8 cellular contexts compared by ENCODE assay signal in genomic region chr7:45841926-45842717, GRCh38.
DNase-seq lines count a peak whose midpoint lies in the region; ATAC-seq, FAIRE-seq and TF ChIP-seq lines count a peak whose summit lies in the region.
"Not testable (repeated sequence)": the region's sequence is repeated elsewhere in the genome, so short reads cannot be mapped to it uniquely, and the experiment has no call there.

No MANE protein-coding gene starts in this region.

- not testable (repeated sequence) for TF ChIP-seq RAD21 in Ishikawa (IDR thresholded peaks at IDR 0.05; ENCODE audit: low read depth)

- peaks cover 10 to 32% of the 10 kb centered on the region in 2 donors for H3K4me1 Mint-ChIP-seq in stimulated activated naive B cell treated with anti-CD40 and anti-IgM and Interleukin-4, amounts not matched to agents 10 μg/mL and 1 μg/mL and 100 μg/mL, for 72 hours

- peak overlapping the region; percentile 69 to 78 for H3K4me3 Mint-ChIP-seq in stimulated activated naive B cell treated with anti-CD40 and anti-IgM and Interleukin-4, amounts not matched to agents 10 μg/mL and 1 μg/mL and 100 μg/mL, for 72 hours

- DNase-seq in DMS79 treated with DMSO at 0.1 percent for 48 hours (lab: John Stamatoyannopoulos, UW) (peak; percentile 47), NCI-H2029 (lab: John Stamatoyannopoulos, UW) (peak; percentile 47), NCI-H2171 (lab: John Stamatoyannopoulos, UW) (peak; percentile 3), RCC 7860 (ENCODE audit: low spot score) (peak; percentile 11), left kidney (ENCODE audit: low read depth, low spot score) (peak; percentile 44)
- DNase-seq in stimulated activated naive B cell treated with anti-CD40 and anti-IgM and Interleukin-4, amounts not matched to agents 10 μg/mL and 1 μg/mL and 100 μg/mL, for 72 hours: peak; percentile 10

- peak overlapping the region; percentile 44 for H3K27ac Mint-ChIP-seq in stimulated activated naive B cell treated with anti-CD40 and anti-IgM and Interleukin-4, amounts not matched to agents 10 μg/mL and 1 μg/mL and 100 μg/mL, for 72 hours

- TF ChIP-seq EP300 in Ishikawa (IDR thresholded peaks at IDR 0.05; ENCODE audit: borderline replicate concordance): peak; percentile 72

- not testable (repeated sequence) for H3K27me3 Mint-ChIP-seq in stimulated activated naive B cell treated with anti-CD40 and anti-IgM and Interleukin-4, amounts not matched to agents 10 μg/mL and 1 μg/mL and 100 μg/mL, for 72 hours

- not testable (repeated sequence) for H3K36me3 Mint-ChIP-seq in stimulated activated naive B cell treated with anti-CD40 and anti-IgM and Interleukin-4, amounts not matched to agents 10 μg/mL and 1 μg/mL and 100 μg/mL, for 72 hours

- ATAC-seq in GM19351 (IDR thresholded peaks at IDR 0.05; ENCODE audit: unreplicated experiment): peak; percentile 95
- ATAC-seq in stimulated activated naive B cell treated with anti-CD40 and anti-IgM and Interleukin-4, amounts not matched to agents 10 μg/mL and 1 μg/mL and 100 μg/mL, for 72 hours (replicated peaks): peak; percentile 94 to 95

- H3K9me3 Mint-ChIP-seq in stimulated activated naive B cell treated with anti-CD40 and anti-IgM and Interleukin-4, amounts not matched to agents 10 μg/mL and 1 μg/mL and 100 μg/mL, for 72 hours: not testable (repeated sequence)

- FAIRE-seq in RCC 7860 (lab: Jason Lieb, UNC): peak; percentile 61

TF ChIP-seq in Ishikawa, 13 proteins besides CTCF, POLR2A, EP300 and RAD21:
- 0 out of 2 replicates have a peak, but pooled peaks have one; percentile 32 for TF ChIP-seq FOXM1 (IDR thresholded peaks at IDR 0.05; ENCODE audit: borderline replicate concordance, low read depth)
- 0 out of 2 replicates have a peak, but pooled peaks have one; percentile 17 for TF ChIP-seq MAX (IDR thresholded peaks at IDR 0.05)
- TF ChIP-seq TCF12 (IDR thresholded peaks at IDR 0.05; ENCODE audit: low read depth): 0 out of 2 replicates have a peak, but pooled peaks have one; percentile 47
- peak; percentile 51; the same call in 1 of the 2 replicates for TF ChIP-seq TEAD4 (IDR thresholded peaks at IDR 0.05)

Comparison
In these comparisons a context has a peak if more than half of its experiments do, and no peak if none do; other contexts are left out.
1. Peak in every context shown above with its lines: DNase-seq and ATAC-seq.